Comparison of ENCODE assay signal across 21 cellular contexts in the genomic region with DNA sequence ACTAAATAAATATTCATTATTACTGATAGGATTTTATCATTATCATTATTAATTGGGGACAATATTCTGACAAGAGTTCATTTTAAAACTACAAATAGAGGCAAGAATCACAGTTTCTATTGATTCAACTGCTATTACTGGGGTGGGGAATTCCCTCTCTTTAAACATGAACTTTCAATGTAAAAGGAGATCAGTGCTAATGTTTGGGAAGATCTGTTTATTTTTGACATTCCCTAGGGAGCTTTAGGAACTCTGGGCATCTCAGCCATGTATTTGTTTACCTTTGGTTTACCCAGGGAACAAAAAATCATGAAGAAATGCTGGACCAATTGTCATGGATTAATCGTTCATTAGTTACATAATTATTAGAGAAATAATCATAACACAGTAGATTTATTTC.
"Had no signal": no experiment of that assay in that cellular context is flagged by ENCODE, and none has a peak within 500 bp of the region (broad histone marks: within the 10 kb centered on the region; RNA-seq: fewer than 3 reads in every experiment).

No MANE protein-coding gene starts in this region.

- H3K9me3 Mint-ChIP-seq: activated CD4-positive, alpha-beta memory T cell treated with anti-CD3 and anti-CD28 coated beads for 36 hours; activated CD4-positive, alpha-beta T cell treated with anti-CD3 and anti-CD28 coated beads, Interleukin-2, amount 10 ng/mL, durations not matched to agents 7 days and 5 days; activated naive CD4-positive, alpha-beta T cell treated with anti-CD3 and anti-CD28 coated beads, Interleukin-2, amount 10 ng/mL, durations not matched to agents 7 days and 5 days; activated naive CD8-positive, alpha-beta T cell treated with anti-CD3 and anti-CD28 coated beads, Interleukin-2, amount 10 ng/mL, durations not matched to agents 7 days and 5 days; activated T-cell treated with anti-CD3 and anti-CD28 coated beads, Interleukin-2, amount 50 U/mL, for 4 hours; activated T-helper 17 cell treated with anti-CD3 and anti-CD28 coated beads, Interleukin-2, amount 50 U/mL, for 72 hours; T-cell had no signal

- H3K36me3 Mint-ChIP-seq: activated CD4-positive, alpha-beta memory T cell treated with anti-CD3 and anti-CD28 coated beads for 36 hours; activated naive CD4-positive, alpha-beta T cell treated with anti-CD3 and anti-CD28 coated beads, Interleukin-2, amount 10 ng/mL, durations not matched to agents 7 days and 5 days; activated naive CD8-positive, alpha-beta T cell treated with anti-CD3 and anti-CD28 coated beads, Interleukin-2, amount 10 ng/mL, durations not matched to agents 7 days and 5 days; T-cell had no signal

- ATAC-seq: activated T-cell treated with anti-CD3 and anti-CD28 coated beads, Interleukin-2, amount 50 U/mL, for 4 hours; activated T-helper 17 cell treated with anti-CD3 and anti-CD28 coated beads, Interleukin-2, amount 50 U/mL, for 72 hours; T-cell had no signal

- H3K4me3 Mint-ChIP-seq: activated CD4-positive, alpha-beta memory T cell treated with anti-CD3 and anti-CD28 coated beads for 36 hours; activated CD4-positive, alpha-beta T cell treated with anti-CD3 and anti-CD28 coated beads, Interleukin-2, amount 10 ng/mL, durations not matched to agents 7 days and 5 days; activated naive CD4-positive, alpha-beta T cell treated with anti-CD3 and anti-CD28 coated beads, Interleukin-2, amount 10 ng/mL, durations not matched to agents 7 days and 5 days; activated naive CD8-positive, alpha-beta T cell treated with anti-CD3 and anti-CD28 coated beads, Interleukin-2, amount 10 ng/mL, durations not matched to agents 7 days and 5 days; activated T-cell treated with anti-CD3 and anti-CD28 coated beads, Interleukin-2, amount 50 U/mL, for 4 hours; activated T-helper 17 cell treated with anti-CD3 and anti-CD28 coated beads, Interleukin-2, amount 50 U/mL, for 72 hours; T-cell had no signal

- DNase-seq: activated CD4-positive, alpha-beta memory T cell treated with anti-CD3 and anti-CD28 coated beads for 36 hours; activated CD4-positive, alpha-beta T cell treated with anti-CD3 and anti-CD28 coated beads, Interleukin-2, amount 10 ng/mL, durations not matched to agents 7 days and 5 days; activated CD4-positive, CD25-positive, alpha-beta regulatory T cell; activated CD8-positive, alpha-beta memory T cell treated with anti-CD3 and anti-CD28 coated beads for 24 hours; activated gamma-delta T cell; activated naive CD4-positive, alpha-beta T cell treated with anti-CD3 and anti-CD28 coated beads, Interleukin-2, amount 10 ng/mL, durations not matched to agents 7 days and 5 days; activated naive CD8-positive, alpha-beta T cell treated with anti-CD3 and anti-CD28 coated beads, Interleukin-2, amount 10 ng/mL, durations not matched to agents 7 days and 5 days; activated T-cell treated with anti-CD3 and anti-CD28 coated beads, Interleukin-2, amount 50 U/mL, for 4 hours; aorta; MM.1S; NCI-H1105; NCI-H1436; NCI-H187; NCI-H2081; NCI-H524 treated with DMSO at 0.1 percent for 48 hours; NCI-H82; SIG-M5; T-cell; T-helper 2 cell; T1000 had no signal

- H3K4me1 Mint-ChIP-seq: activated CD4-positive, alpha-beta T cell treated with anti-CD3 and anti-CD28 coated beads, Interleukin-2, amount 10 ng/mL, durations not matched to agents 7 days and 5 days; activated naive CD4-positive, alpha-beta T cell treated with anti-CD3 and anti-CD28 coated beads, Interleukin-2, amount 10 ng/mL, durations not matched to agents 7 days and 5 days; activated naive CD8-positive, alpha-beta T cell treated with anti-CD3 and anti-CD28 coated beads, Interleukin-2, amount 10 ng/mL, durations not matched to agents 7 days and 5 days; activated T-helper 17 cell treated with anti-CD3 and anti-CD28 coated beads, Interleukin-2, amount 50 U/mL, for 72 hours; T-cell had no signal

- H3K27ac Mint-ChIP-seq: activated CD4-positive, alpha-beta memory T cell treated with anti-CD3 and anti-CD28 coated beads for 36 hours; activated CD4-positive, alpha-beta T cell treated with anti-CD3 and anti-CD28 coated beads, Interleukin-2, amount 10 ng/mL, durations not matched to agents 7 days and 5 days; activated naive CD4-positive, alpha-beta T cell treated with anti-CD3 and anti-CD28 coated beads, Interleukin-2, amount 10 ng/mL, durations not matched to agents 7 days and 5 days; activated naive CD8-positive, alpha-beta T cell treated with anti-CD3 and anti-CD28 coated beads, Interleukin-2, amount 10 ng/mL, durations not matched to agents 7 days and 5 days; activated T-helper 17 cell treated with anti-CD3 and anti-CD28 coated beads, Interleukin-2, amount 50 U/mL, for 72 hours; T-cell had no signal

- H3K27me3 Mint-ChIP-seq: activated T-helper 17 cell treated with anti-CD3 and anti-CD28 coated beads, Interleukin-2, amount 50 U/mL, for 72 hours had no signal
